In genomic region chr14:22387776-22388241, GRCh38 we compare ENCODE assay signal across 1 cellular context.
TF ChIP-seq lines count a peak whose summit lies in the region.

No MANE protein-coding gene starts in this region.

TF ChIP-seq in WTC11, 78 proteins besides CTCF, POLR2A, EP300 and RAD21 (continued from another document):
- TF ChIP-seq ARID4B (CRISPR knock-in tag; IDR thresholded peaks at IDR 0.05; ENCODE audit: borderline replicate concordance): no peak
- no peak for TF ChIP-seq ZNF425 (CRISPR knock-in tag; conservative IDR thresholded peaks at IDR 0.05)
- TF ChIP-seq ZMAT4 (CRISPR knock-in tag; IDR thresholded peaks at IDR 0.05): no peak
- no peak for TF ChIP-seq EMX1 (CRISPR knock-in tag; IDR thresholded peaks at IDR 0.05)
- TF ChIP-seq ZNF219 (CRISPR knock-in tag; IDR thresholded peaks at IDR 0.05; ENCODE audit: borderline replicate concordance): no peak
- TF ChIP-seq ESRRA (CRISPR knock-in tag; IDR thresholded peaks at IDR 0.05; ENCODE audit: borderline replicate concordance): no peak
- no peak for TF ChIP-seq SOX15 (CRISPR knock-in tag; IDR thresholded peaks at IDR 0.05)
- TF ChIP-seq E2F5 (CRISPR knock-in tag; IDR thresholded peaks at IDR 0.05): no peak
- TF ChIP-seq NR2C2 (CRISPR knock-in tag; IDR thresholded peaks at IDR 0.05): no peak
